Comparison of ENCODE assay signal across 8 cellular contexts in genomic region chr17:28598389-28598788, GRCh38. TPM values are rescaled to one million over a fixed set of nuclear protein-coding genes. Genes with fewer than 3 reads are reported as not detected.
DNase-seq lines count a peak whose midpoint lies in the region; ATAC-seq and TF ChIP-seq lines count a peak whose summit lies in the region.

No MANE protein-coding gene starts in this region.

- H3K4me3 ChIP-seq in GM12865 (ENCODE audit: low read depth, low read length) (peak overlapping the region; percentile 70), MG63 (peak overlapping the region; percentile 93), coronary artery (peak overlapping the region; percentile 73), neural progenitor cell (peak overlapping the region; percentile 99)

- peak overlapping the region; percentile 99 for H3K4me2 ChIP-seq in neural progenitor cell

- H3K27ac ChIP-seq in coronary artery, result peak overlapping the region; percentile 90 to 92
- H3K27ac ChIP-seq in neural progenitor cell, result no peak overlapping the region

- TF ChIP-seq CTCF in GM12865 (IDR thresholded peaks at IDR 0.05; ENCODE audit: insufficient read depth, low read depth, low read length, missing control alignments), result no peak
- TF ChIP-seq CTCF in coronary artery (IDR thresholded peaks at IDR 0.05), result no peak
- TF ChIP-seq CTCF in neural progenitor cell (IDR thresholded peaks at IDR 0.05), result no peak

- H3K4me1 Mint-ChIP-seq in neural progenitor cell, result peaks cover 28% of the 10 kb centered on the region

- H3K4me1 ChIP-seq in neural progenitor cell, result peaks cover 20% of the 10 kb centered on the region

- no peak for ATAC-seq in GM21786 (IDR thresholded peaks at IDR 0.05; ENCODE audit: unreplicated experiment)
- no peak for ATAC-seq in HG03097 (IDR thresholded peaks at IDR 0.05; ENCODE audit: low FRiP score, unreplicated experiment)

- H3K9me3 ChIP-seq in MG63 (no peaks in the 10 kb centered on the region), neural progenitor cell (ENCODE audit: low read depth) (no peaks in the 10 kb centered on the region)

- H3K36me3 Mint-ChIP-seq in neural progenitor cell, result peaks cover 9% of the 10 kb centered on the region

- H2AFZ ChIP-seq in neural progenitor cell (replicated peaks), result peak overlapping the region; percentile 86

- peak overlapping the region; percentile 98 for H3K4me3 Mint-ChIP-seq in neural progenitor cell

- H3F3A ChIP-seq in neural progenitor cell (ENCODE audit: low read depth), result peaks cover 29% of the 10 kb centered on the region

- peaks cover under 1% of the 10 kb centered on the region for H3K27me3 Mint-ChIP-seq in neural progenitor cell (ENCODE audit: insufficient read depth, low read depth)

- H3K27me3 ChIP-seq in MG63 (no peaks in the 10 kb centered on the region), neural progenitor cell (peaks cover 11% of the 10 kb centered on the region)

- H3K79me2 ChIP-seq in neural progenitor cell (ENCODE audit: low read depth), result peaks cover 54% of the 10 kb centered on the region

- H3K9me3 Mint-ChIP-seq in neural progenitor cell, result no peaks in the 10 kb centered on the region

- peaks cover 22% of the 10 kb centered on the region for H4K20me1 ChIP-seq in neural progenitor cell (ENCODE audit: low read depth)

- H3K27ac Mint-ChIP-seq in neural progenitor cell, result peak overlapping the region; percentile 99

- DNase-seq in GM12865 (ENCODE audit: low read depth) (no peak), MG63 (no peak), coronary artery (ENCODE audit: low spot score) (peak; percentile 62), neural progenitor cell (ENCODE audit: low spot score) (no peak), AML-193 (lab: John Stamatoyannopoulos, UW) (no peak)
- no peak for DNase-seq in stimulated activated CD4-positive, alpha-beta T cell treated with anti-CD3 and anti-CD28 coated beads, Interleukin-4, amount 100 ng/mL, for 24 hours

- H3K36me3 ChIP-seq in MG63 (peaks cover 43% of the 10 kb centered on the region), neural progenitor cell (peaks cover 21% of the 10 kb centered on the region)

- H3K9ac ChIP-seq in neural progenitor cell, result peak overlapping the region; percentile 79

RNA-seq across cellular contexts. Expression of gene SPAG5, which starts 0.4 kb away (rescaled TPM):
- total RNA-seq in MG63 (2014; rRNA removed; shearing (Covaris generic); ENCODE audit: low replicate concordance), result 45.1 and 82.9 TPM in 2 replicates
- total RNA-seq in neural progenitor cell (ENCODE audit: low replicate concordance), result 141 TPM in 2 replicates

RNA-seq across cellular contexts. Expression of gene RSKR, which starts 15.6 kb away (rescaled TPM):
- 0.79 and 1.3 TPM in 2 replicates for total RNA-seq in MG63 (2014; rRNA removed; shearing (Covaris generic); ENCODE audit: low replicate concordance)
- 26.5 and 31.8 TPM in 2 replicates for total RNA-seq in neural progenitor cell (ENCODE audit: low replicate concordance)

RNA-seq across cellular contexts. Expression of gene ALDOC, which starts 21.7 kb away (rescaled TPM):
- total RNA-seq in MG63 (2014; rRNA removed; shearing (Covaris generic); ENCODE audit: low replicate concordance), result 1.1 TPM in 1 of 2 replicates, not detected in the other
- 38.6 and 66.6 TPM in 2 replicates for total RNA-seq in neural progenitor cell (ENCODE audit: low replicate concordance)

RNA-seq across cellular contexts. Expression of gene PIGS, which starts 27.1 kb away (rescaled TPM):
- 29.5 and 65.1 TPM in 2 replicates for total RNA-seq in MG63 (2014; rRNA removed; shearing (Covaris generic); ENCODE audit: low replicate concordance)
- 15.2 and 39.5 TPM in 2 replicates for total RNA-seq in neural progenitor cell (ENCODE audit: low replicate concordance)

RNA-seq across cellular contexts. Expression of gene UNC119, which starts 46.0 kb away (rescaled TPM):
- total RNA-seq in MG63 (2014; rRNA removed; shearing (Covaris generic); ENCODE audit: low replicate concordance), result 20.8 and 36.4 TPM in 2 replicates
- 61.4 and 103 TPM in 2 replicates for total RNA-seq in neural progenitor cell (ENCODE audit: low replicate concordance)

Comparison
In these comparisons a context has a peak if more than half of its experiments do, and no peak if none do; other contexts are left out.
1. RNA of gene RSKR, which starts 15.6 kb away (total RNA-seq): 26.5 to 31.8 TPM in neural progenitor cell; 0.79 to 1.3 TPM in MG63; every median in the first group is over 10 times any median in the second.
2. RNA of gene ALDOC, which starts 21.7 kb away (total RNA-seq): 38.6 to 66.6 TPM in neural progenitor cell; 1.1 TPM in MG63; every median in the first group is over 10 times any median in the second.
3. Peak in every context shown above with its lines, with median percentiles within 50 percentile points of each other: H3K4me3 ChIP-seq.